Comparison of ENCODE assay signal across 25 cellular contexts in genomic region chr5:74850016-74850415, GRCh38. TPM values are rescaled to one million over a fixed set of nuclear protein-coding genes. Genes with fewer than 3 reads are reported as not detected.
"Had no signal": no experiment of that assay in that cellular context is flagged by ENCODE, and none has a peak within 500 bp of the region (broad histone marks: within the 10 kb centered on the region; RNA-seq: fewer than 3 reads in every experiment).

No MANE protein-coding gene starts in this region.

- H3K9me3 ChIP-seq: ascending aorta, body of pancreas, MG63 had no signal

- H3K9me3 Mint-ChIP-seq: activated CD4-positive, alpha-beta memory T cell treated with anti-CD3 and anti-CD28 coated beads, Interleukin-2, amount 10 ng/mL, durations not matched to agents 7 days and 5 days; activated naive CD4-positive, alpha-beta T cell treated with anti-CD3 and anti-CD28 coated beads, Interleukin-2, amount 50 U/mL, for 24 hours had no signal

- H3K27ac Mint-ChIP-seq: activated CD4-positive, alpha-beta memory T cell treated with anti-CD3 and anti-CD28 coated beads, Interleukin-2, amount 10 ng/mL, durations not matched to agents 7 days and 5 days; activated CD4-positive, alpha-beta T cell treated with anti-CD3 and anti-CD28 coated beads, Interleukin-2, amount 10 ng/mL, durations not matched to agents 7 days and 5 days; activated naive CD4-positive, alpha-beta T cell treated with anti-CD3 and anti-CD28 coated beads, Interleukin-2, amount 50 U/mL, for 24 hours had no signal

- H3K4me1 ChIP-seq: ascending aorta, body of pancreas had no signal

- H3K27me3 ChIP-seq: ascending aorta, body of pancreas, MG63 had no signal

- ATAC-seq: body of pancreas, PC-3 had no signal

- H3K27ac ChIP-seq: ascending aorta, body of pancreas had no signal

- H3K4me3 ChIP-seq: ascending aorta, body of pancreas, MG63 had no signal

- H3K27me3 Mint-ChIP-seq: activated CD4-positive, alpha-beta memory T cell treated with anti-CD3 and anti-CD28 coated beads, Interleukin-2, amount 10 ng/mL, durations not matched to agents 7 days and 5 days; activated CD4-positive, alpha-beta T cell treated with anti-CD3 and anti-CD28 coated beads, Interleukin-2, amount 10 ng/mL, durations not matched to agents 7 days and 5 days; activated naive CD4-positive, alpha-beta T cell treated with anti-CD3 and anti-CD28 coated beads, Interleukin-2, amount 50 U/mL, for 24 hours had no signal

- DNase-seq: activated CD4-positive, alpha-beta memory T cell treated with anti-CD3 and anti-CD28 coated beads, Interleukin-2, amount 10 ng/mL, durations not matched to agents 7 days and 5 days; activated CD4-positive, alpha-beta T cell treated with anti-CD3 and anti-CD28 coated beads, Interleukin-2, amount 10 ng/mL, durations not matched to agents 7 days and 5 days; activated CD4-positive, CD25-positive, alpha-beta regulatory T cell; activated naive CD4-positive, alpha-beta T cell; activated T-cell treated with anti-CD3 and anti-CD28 coated beads for 4 hours; activated T-cell treated with anti-CD3 and anti-CD28 coated beads, Interleukin-2, amount 50 U/mL, for 48 hours; amniotic stem cell; body of pancreas; central memory CD4-positive, alpha-beta T cell; IMR-90; KBM-7; MG63; MV-4-11; NCI-H1092 treated with DMSO at 0.1 percent for 48 hours; NCI-H1436 treated with DMSO at 0.1 percent for 48 hours; NCI-H187; NCI-H2081; NCI-H446; NCI-H524; PC-3; SHP77 treated with DMSO at 0.1 percent for 48 hours; T-helper 2 cell; T1000 had no signal

- H3K4me3 Mint-ChIP-seq: activated CD4-positive, alpha-beta memory T cell treated with anti-CD3 and anti-CD28 coated beads, Interleukin-2, amount 10 ng/mL, durations not matched to agents 7 days and 5 days; activated CD4-positive, alpha-beta T cell treated with anti-CD3 and anti-CD28 coated beads, Interleukin-2, amount 10 ng/mL, durations not matched to agents 7 days and 5 days; activated naive CD4-positive, alpha-beta T cell treated with anti-CD3 and anti-CD28 coated beads, Interleukin-2, amount 50 U/mL, for 24 hours had no signal

- H3K36me3 ChIP-seq: ascending aorta, MG63 had no signal

RNA-seq across cellular contexts. Expression of gene FAM169A, which starts 16.2 kb away (rescaled TPM):
- total RNA-seq: ascending aorta had no signal
- polyA plus RNA-seq: IMR-90 had no signal
